Comparison of ENCODE assay signal across 24 cellular contexts in the genomic region with DNA sequence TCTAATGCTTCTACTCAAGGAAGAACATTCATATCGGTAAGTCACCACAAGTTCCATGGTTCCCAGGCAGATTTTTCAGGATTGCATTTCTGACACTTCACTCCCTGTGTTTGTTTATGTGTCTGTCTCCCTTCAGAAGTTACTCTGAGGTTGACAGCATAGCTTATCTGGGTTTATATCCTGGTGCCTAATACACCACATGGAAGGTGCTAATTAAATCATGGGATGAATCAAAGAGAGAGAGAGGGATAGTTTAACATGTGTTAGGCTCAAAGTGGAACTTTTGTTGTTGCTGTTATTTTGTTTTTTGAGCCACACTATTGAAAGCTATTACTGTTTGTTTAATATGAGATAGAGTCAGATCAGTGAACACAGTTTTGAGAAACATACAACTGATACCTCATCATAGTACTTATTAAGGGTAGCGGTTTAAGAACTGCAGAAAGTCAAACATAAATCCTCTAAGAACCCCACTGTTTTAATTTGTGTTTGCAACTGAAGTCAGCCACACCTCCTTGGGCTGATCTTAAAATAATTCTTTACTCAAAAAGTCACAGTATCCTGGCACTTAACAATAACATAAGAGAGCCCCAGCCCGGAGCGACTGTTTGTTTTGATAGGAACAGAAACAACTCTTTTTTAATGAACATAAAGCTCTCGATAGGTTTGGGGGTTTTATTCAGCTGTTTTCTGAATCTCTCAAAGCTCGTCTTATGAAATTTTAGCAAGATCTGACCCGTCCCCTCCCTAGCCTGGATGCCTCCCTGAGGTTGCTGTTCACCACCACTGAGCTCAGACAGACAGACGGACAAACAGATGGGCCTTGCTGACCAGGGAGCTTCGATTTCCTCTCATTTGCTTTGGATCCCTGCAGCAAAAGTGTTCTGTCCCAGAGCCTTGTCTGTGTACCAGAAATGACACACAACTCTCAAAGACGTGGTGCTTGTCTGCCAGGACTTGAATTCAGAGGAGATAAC.
"Had no signal": no experiment of that assay in that cellular context is flagged by ENCODE, and none has a peak within 500 bp of the region (broad histone marks: within the 10 kb centered on the region; RNA-seq: fewer than 3 reads in every experiment).

No MANE protein-coding gene starts in this region.

- H3K27me3 ChIP-seq: gastrocnemius medialis, hepatocyte had no signal

- ATAC-seq: activated CD4-positive, CD25-positive, alpha-beta regulatory T cell treated with anti-CD3 and anti-CD28 coated beads, Interleukin-2, amount 50 U/mL, for 24 hours; gastrocnemius medialis; left colon; SK-N-SH treated with all-trans-retinoic acid at 6 μM for 48 hours; stimulated activated naive CD8-positive, alpha-beta T cell treated with anti-CD3 and anti-CD28 coated beads, Interleukin-15, Interleukin-2, amounts not matched to agents 100 U/mL and 50 U/mL, for 24 hours; T-cell had no signal

- H3K4me1 ChIP-seq: gastrocnemius medialis had no signal

- H3K27ac ChIP-seq: gastrocnemius medialis, hepatocyte had no signal

- DNase-seq: activated CD4-positive, alpha-beta T cell treated with anti-CD3 and anti-CD28 coated beads, Interleukin-2, amount 50 U/mL, for 1 hour; activated CD8-positive, alpha-beta memory T cell treated with anti-CD3 and anti-CD28 coated beads for 24 hours; activated CD8-positive, alpha-beta memory T cell treated with anti-CD3 and anti-CD28 coated beads, Interleukin-2, amount 50 U/mL, for 48 hours; activated effector memory CD4-positive, alpha-beta T cell treated with Interleukin-2 at 50 U/mL for 16 hours; activated naive CD4-positive, alpha-beta T cell treated with anti-CD3 and anti-CD28 coated beads, Interleukin-2, amount 50 U/mL, for 16 hours; activated T-cell treated with anti-CD3 and anti-CD28 coated beads, Interleukin-2, amount 50 U/mL, for 48 hours; erythroblast; gastrocnemius medialis; islet precursor cell; left colon; midbrain; occipital lobe; stimulated activated CD4-positive, alpha-beta T cell treated with anti-CD3 and anti-CD28 coated beads, Interleukin-12 subunit alpha, Interleukin-12 subunit beta, amount 100 ng/mL, for 4 hours; stimulated activated CD4-positive, alpha-beta T cell treated with anti-CD3 and anti-CD28 coated beads, Interleukin-1b, Interleukin-23, amount 100 ng/mL, for 48 hours; stimulated activated naive CD8-positive, alpha-beta T cell treated with anti-CD3 and anti-CD28 coated beads, Interleukin-15, Interleukin-2, amounts not matched to agents 100 U/mL and 50 U/mL, for 24 hours; T-cell; T-helper 9 cell had no signal

- H3K9me3 ChIP-seq: gastrocnemius medialis had no signal

- FAIRE-seq: bronchial epithelial cell, colon, endometrium had no signal

- H3K4me3 ChIP-seq: gastrocnemius medialis, hepatocyte, lung had no signal

- H3K36me3 ChIP-seq: gastrocnemius medialis had no signal
